ENCODE assay signal across 30 cellular contexts in genomic region chr3:179279837-179280236, GRCh38.
"Had no signal": no experiment of that assay in that cellular context is flagged by ENCODE, and none has a peak within 500 bp of the region (broad histone marks: within the 10 kb centered on the region; RNA-seq: fewer than 3 reads in every experiment).

No MANE protein-coding gene starts in this region.

- H3K27me3 ChIP-seq: adrenal gland had no signal

- ATAC-seq: activated CD4-positive, alpha-beta T cell treated with anti-CD3 and anti-CD28 coated beads for 36 hours; activated CD8-positive, alpha-beta memory T cell treated with anti-CD3 and anti-CD28 coated beads, Interleukin-2, amount 10 ng/mL, durations not matched to agents 7 days and 5 days; activated CD8-positive, alpha-beta T cell treated with anti-CD3 and anti-CD28 coated beads, Interleukin-2, amount 10 ng/mL, durations not matched to agents 7 days and 5 days; activated naive CD8-positive, alpha-beta T cell treated with anti-CD3 and anti-CD28 coated beads, Interleukin-2, amount 50 U/mL, for 24 hours; effector memory CD8-positive, alpha-beta T cell; T-helper 17 cell had no signal

- H3K4me1 ChIP-seq: adrenal gland had no signal

- DNase-seq: activated B cell treated with CpG ODN at 0.5 μM for 24 hours; activated CD4-positive, alpha-beta memory T cell treated with anti-CD3 and anti-CD28 coated beads for 36 hours; activated CD4-positive, alpha-beta T cell treated with anti-CD3 and anti-CD28 coated beads for 36 hours; activated CD4-positive, alpha-beta T cell treated with anti-CD3 and anti-CD28 coated beads, Interleukin-2, amount 10 ng/mL, durations not matched to agents 24 days and 14 days; activated CD4-positive, CD25-positive, alpha-beta regulatory T cell treated with anti-CD3 and anti-CD28 coated beads, Interleukin-2, amount 50 U/mL, for 72 hours; activated CD8-positive, alpha-beta memory T cell treated with anti-CD3 and anti-CD28 coated beads, Interleukin-2, amount 10 ng/mL, durations not matched to agents 7 days and 5 days; activated CD8-positive, alpha-beta memory T cell treated with anti-CD3 and anti-CD28 coated beads, Interleukin-2, amount 50 U/mL, for 4 hours; activated CD8-positive, alpha-beta T cell treated with anti-CD3 and anti-CD28 coated beads, Interleukin-2, amount 10 ng/mL, durations not matched to agents 7 days and 5 days; activated effector memory CD4-positive, alpha-beta T cell treated with anti-CD3 and anti-CD28 coated beads, Interleukin-2, amount 50 U/mL, for 16 hours; activated naive CD4-positive, alpha-beta T cell treated with anti-CD3 and anti-CD28 coated beads for 36 hours; activated naive CD8-positive, alpha-beta T cell treated with anti-CD3 and anti-CD28 coated beads for 36 hours; activated naive CD8-positive, alpha-beta T cell treated with anti-CD3 and anti-CD28 coated beads, Interleukin-2, amount 50 U/mL, for 24 hours; activated T-cell treated with anti-CD3 and anti-CD28 coated beads, Interleukin-2, amount 50 U/mL, for 1 hour; activated T-cell treated with anti-CD3 and anti-CD28 coated beads, Interleukin-2, amount 50 U/mL, for 48 hours; adrenal gland; amygdala; caudate nucleus; cortex of kidney; dermis blood vessel endothelial cell; effector CD4-positive, alpha-beta T cell; effector memory CD8-positive, alpha-beta T cell; foreskin fibroblast; head of caudate nucleus; T-helper 1 cell; T-helper 17 cell; T1000; WERI-Rb-1 had no signal

- H3K4me3 ChIP-seq: adrenal gland had no signal

- H3K27ac ChIP-seq: adrenal gland, WERI-Rb-1 had no signal

- H3K36me3 ChIP-seq: adrenal gland, WERI-Rb-1 had no signal

- H3K9me3 ChIP-seq: adrenal gland had no signal

- FAIRE-seq: astrocyte, colon, frontal cortex had no signal
